ENCODE assay signal across 9 cellular contexts in the genomic region with DNA sequence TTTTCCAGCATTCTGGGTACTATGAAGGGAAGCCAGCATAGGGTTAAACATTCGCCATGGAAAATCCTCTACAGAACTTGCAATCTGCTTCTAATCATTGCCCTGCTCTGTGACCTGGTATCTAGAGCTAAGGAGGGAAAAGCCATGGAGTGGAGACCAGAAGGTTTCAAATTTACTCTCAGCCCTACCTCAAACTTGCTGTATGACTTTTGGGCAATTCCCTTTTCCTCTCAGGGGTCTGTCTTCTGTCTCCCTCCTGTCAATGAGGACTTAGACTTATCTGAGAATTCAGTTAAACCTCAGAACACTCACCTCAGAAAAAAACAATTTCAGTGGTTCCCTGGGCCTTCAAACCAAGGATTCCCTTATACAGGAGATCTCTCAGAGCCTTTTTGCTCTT. TPM values are rescaled to one million over a fixed set of nuclear protein-coding genes. Genes with fewer than 3 reads are reported as not detected.
DNase-seq lines count a peak whose midpoint lies in the region; ATAC-seq, FAIRE-seq and TF ChIP-seq lines count a peak whose summit lies in the region.
"Had no signal": no experiment of that assay in that cellular context is flagged by ENCODE, and none has a peak within 500 bp of the region (broad histone marks: within the 10 kb centered on the region; RNA-seq: fewer than 3 reads in every experiment).

No MANE protein-coding gene starts in this region.

- H3K56ac ChIP-seq in mesendoderm (ENCODE audit: low read length), result no peak overlapping the region

- no peaks in the 10 kb centered on the region for H3K9me3 Mint-ChIP-seq in CD8-positive, alpha-beta T cell
- no peaks in the 10 kb centered on the region for H3K9me3 Mint-ChIP-seq in activated CD8-positive, alpha-beta T cell treated with anti-CD3 and anti-CD28 coated beads, Interleukin-2, amount 10 ng/mL, durations not matched to agents 7 days and 5 days (ENCODE audit: insufficient read depth)

- no peak overlapping the region for H2AK5ac ChIP-seq in mesendoderm (ENCODE audit: low read length)

- no peak overlapping the region for H2BK120ac ChIP-seq in mesendoderm (ENCODE audit: low read depth, low read length)

- peaks cover 9% of the 10 kb centered on the region for H3K36me3 Mint-ChIP-seq in CD8-positive, alpha-beta T cell
- peaks cover 12% of the 10 kb centered on the region for H3K36me3 Mint-ChIP-seq in activated CD8-positive, alpha-beta T cell treated with anti-CD3 and anti-CD28 coated beads, Interleukin-2, amount 10 ng/mL, durations not matched to agents 7 days and 5 days (ENCODE audit: low read depth)

- no peak for FAIRE-seq in RCC 7860 (lab: Jason Lieb, UNC)

- no peak overlapping the region for H3K23ac ChIP-seq in mesendoderm (ENCODE audit: low read length)

- peaks cover 5% of the 10 kb centered on the region for H3K79me2 ChIP-seq in mesendoderm (ENCODE audit: control insufficient read depth, insufficient read depth, low read length)

- H3K27me3 Mint-ChIP-seq in CD8-positive, alpha-beta T cell (ENCODE audit: low read depth), result peaks cover 2% of the 10 kb centered on the region
- H3K27me3 Mint-ChIP-seq in activated CD8-positive, alpha-beta T cell treated with anti-CD3 and anti-CD28 coated beads, Interleukin-2, amount 10 ng/mL, durations not matched to agents 7 days and 5 days (ENCODE audit: low read depth), result no peaks in the 10 kb centered on the region

- WGBS in mesendoderm (ENCODE audit: extremely low coverage, insufficient coverage, low lambda C conversion rate), result no CpG with 5 or more reads among the region's 1 CpG

- H3K18ac ChIP-seq in mesendoderm (ENCODE audit: low read length), result no peak overlapping the region

- DNase-seq in CD8-positive, alpha-beta T cell, result no peak
- DNase-seq in activated CD8-positive, alpha-beta T cell treated with anti-CD3 and anti-CD28 coated beads, Interleukin-2, amount 10 ng/mL, durations not matched to agents 7 days and 5 days, result no peak
- DNase-seq in mesendoderm, result no peak
- DNase-seq in RCC 7860 (ENCODE audit: low spot score), result no peak
- no peak for DNase-seq in 8988T
- DNase-seq in stimulated activated CD4-positive, alpha-beta T cell treated with anti-CD3 and anti-CD28 coated beads, Interleukin-2, amount 100 ng/mL, for 24 hours, result no peak
- no peak for DNase-seq in midbrain (lab: John Stamatoyannopoulos, UW)
- DNase-seq: NCI-H1048 had no signal

- H3K4ac ChIP-seq in mesendoderm (ENCODE audit: low read depth, low read length), result peak overlapping the region; percentile 36

- H3K27me3 ChIP-seq in CD8-positive, alpha-beta T cell (ENCODE audit: insufficient read depth, low read length), result no peaks in the 10 kb centered on the region
- no peaks in the 10 kb centered on the region for H3K27me3 ChIP-seq in mesendoderm (ENCODE audit: insufficient read depth, low read length, poor library complexity)

- H3K27ac ChIP-seq in CD8-positive, alpha-beta T cell (ENCODE audit: low read depth, low read length), result no peak overlapping the region
- no peak overlapping the region for H3K27ac ChIP-seq in mesendoderm (ENCODE audit: low read depth, low read length)

- no peaks in the 10 kb centered on the region for H3K79me1 ChIP-seq in mesendoderm (ENCODE audit: low read length)

- TF ChIP-seq CTCF in CD8-positive, alpha-beta T cell (IDR thresholded peaks at IDR 0.05), result no peak

- no peak overlapping the region for H3K9ac ChIP-seq in mesendoderm (ENCODE audit: low read length)

- intact Hi-C loops in CD8-positive, alpha-beta T cell (cut with DNase I, micrococcal nuclease), result loop anchor here (1.0 to 10.0 kb wide), 9 partner anchors 51 to 1781 kb away; a partner anchor contains a TSS

- H3K4me3 ChIP-seq in CD8-positive, alpha-beta T cell (ENCODE audit: low read depth, low read length), result no peak overlapping the region
- H3K4me3 ChIP-seq in mesendoderm (ENCODE audit: low read length), result no peak overlapping the region

- no peak overlapping the region for H3K4me2 ChIP-seq in mesendoderm (ENCODE audit: low read length)

- H3K27ac Mint-ChIP-seq in CD8-positive, alpha-beta T cell, result peak overlapping the region; percentile 10
- peak overlapping the region; percentile 15 for H3K27ac Mint-ChIP-seq in activated CD8-positive, alpha-beta T cell treated with anti-CD3 and anti-CD28 coated beads, Interleukin-2, amount 10 ng/mL, durations not matched to agents 7 days and 5 days

- H3K4me1 ChIP-seq in CD8-positive, alpha-beta T cell (ENCODE audit: insufficient read depth, low read length), result peaks cover 21% of the 10 kb centered on the region
- H3K4me1 ChIP-seq in mesendoderm (ENCODE audit: control insufficient read depth, low read depth, low read length), result no peaks in the 10 kb centered on the region

- POLR2A ChIA-PET in CD8-positive, alpha-beta T cell (lab: Charles Lee), result interaction anchor here (2.6 kb wide), 1 partner anchor 10 kb away, joined by 11 read pairs; no protein-coding TSS in a partner anchor
- POLR2A ChIA-PET in activated CD8-positive, alpha-beta T cell treated with anti-CD3 and anti-CD28 coated beads, Interleukin-2, amount 10 ng/mL, durations not matched to agents 7 days and 5 days (lab: Charles Lee), result interaction anchor here (1.2 to 3.0 kb wide), 2 partner anchors 11 kb away, joined by 3 to 41 read pairs; no protein-coding TSS in a partner anchor

- ATAC-seq in CD8-positive, alpha-beta T cell, result no peak
- ATAC-seq in HG02678 (IDR thresholded peaks at IDR 0.05; ENCODE audit: unreplicated experiment), result peak; percentile 29
- ATAC-seq in activated CD8-positive, alpha-beta T cell treated with anti-CD3 and anti-CD28 coated beads, Interleukin-2, amount 10 ng/mL, durations not matched to agents 7 days and 5 days, result no peak

- no peak overlapping the region for H4K5ac ChIP-seq in mesendoderm (ENCODE audit: low read length)

- H2BK15ac ChIP-seq in mesendoderm (replicated peaks; ENCODE audit: low read depth), result no peak overlapping the region

- peaks cover 33% of the 10 kb centered on the region for H3K4me1 Mint-ChIP-seq in CD8-positive, alpha-beta T cell (ENCODE audit: low read depth)
- H3K4me1 Mint-ChIP-seq in activated CD8-positive, alpha-beta T cell treated with anti-CD3 and anti-CD28 coated beads, Interleukin-2, amount 10 ng/mL, durations not matched to agents 7 days and 5 days (ENCODE audit: low read depth), result peaks cover 51% of the 10 kb centered on the region

- no peaks in the 10 kb centered on the region for H3K36me3 ChIP-seq in CD8-positive, alpha-beta T cell (ENCODE audit: insufficient read depth, low read length)
- H3K36me3 ChIP-seq in mesendoderm (ENCODE audit: control insufficient read depth, insufficient read depth, low read length), result no peaks in the 10 kb centered on the region

- H2BK5ac ChIP-seq in mesendoderm (ENCODE audit: low read length), result no peak overlapping the region

- no peaks in the 10 kb centered on the region for H3K9me3 ChIP-seq in CD8-positive, alpha-beta T cell (ENCODE audit: low read length)

- CTCF ChIA-PET in CD8-positive, alpha-beta T cell (lab: Charles Lee), result no interaction called here
- CTCF ChIA-PET in activated CD8-positive, alpha-beta T cell treated with anti-CD3 and anti-CD28 coated beads, Interleukin-2, amount 10 ng/mL, durations not matched to agents 7 days and 5 days (lab: Charles Lee), result interaction anchor here (1.0 to 2.7 kb wide), 2 partner anchors 11 to 75 kb away, joined by 3 to 15 read pairs; no protein-coding TSS in a partner anchor

- no peak overlapping the region for H3K4me3 Mint-ChIP-seq in CD8-positive, alpha-beta T cell
- H3K4me3 Mint-ChIP-seq in activated CD8-positive, alpha-beta T cell treated with anti-CD3 and anti-CD28 coated beads, Interleukin-2, amount 10 ng/mL, durations not matched to agents 7 days and 5 days, result peak overlapping the region; percentile 96

- no peak overlapping the region for H4K8ac ChIP-seq in mesendoderm (ENCODE audit: low read depth, low read length)

RNA-seq across cellular contexts. Expression of a gene that starts 29.1 kb away (rescaled TPM):
- total RNA-seq in CD8-positive, alpha-beta T cell, result 10 to 100 TPM; 13.1 to 17.8 TPM
- 10 to 100 TPM; 26.7 to 27.3 TPM for total RNA-seq in activated CD8-positive, alpha-beta T cell treated with anti-CD3 and anti-CD28 coated beads, Interleukin-2, amount 10 ng/mL, durations not matched to agents 7 days and 5 days
- polyA plus RNA-seq in mesendoderm (2013, experiment 1 of 2), result 22.7 TPM
- polyA plus RNA-seq in mesendoderm (2013, experiment 2 of 2), result 23.4 TPM
